ENCODE assay signal across 34 cellular contexts in the genomic region with DNA sequence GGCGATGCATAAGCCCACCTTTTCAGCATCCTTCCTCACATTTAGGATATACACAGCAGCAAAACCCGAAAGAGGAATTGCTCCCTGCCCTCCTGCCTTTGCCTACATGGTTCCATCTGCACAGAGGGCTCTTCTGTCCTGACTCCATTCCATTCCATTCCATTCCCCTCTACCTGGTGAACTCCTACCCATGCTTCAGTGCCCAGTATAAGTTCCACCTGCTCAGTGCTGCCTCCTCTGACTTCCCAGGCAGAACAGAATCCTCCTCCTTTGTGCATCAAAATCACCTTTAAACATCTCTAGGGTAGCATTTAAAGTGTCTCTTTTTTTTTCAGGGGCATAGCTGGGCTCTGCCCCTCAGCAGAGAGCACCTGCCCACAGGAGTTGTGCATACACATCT.
"Had no signal": no experiment of that assay in that cellular context is flagged by ENCODE, and none has a peak within 500 bp of the region (broad histone marks: within the 10 kb centered on the region; RNA-seq: fewer than 3 reads in every experiment).

No MANE protein-coding gene starts in this region.

- H3K27ac Mint-ChIP-seq: activated CD4-positive, alpha-beta T cell treated with anti-CD3 and anti-CD28 coated beads for 36 hours; activated naive CD4-positive, alpha-beta T cell treated with anti-CD3 and anti-CD28 coated beads for 36 hours; activated naive CD8-positive, alpha-beta T cell treated with anti-CD3 and anti-CD28 coated beads, Interleukin-2, amount 10 ng/mL, durations not matched to agents 7 days and 5 days; activated T-helper 1 cell treated with anti-CD3 and anti-CD28 coated beads, Interleukin-12 subunit alpha, Interleukin-12 subunit beta, Interleukin-2, Interleukin-4 antibody, amounts not matched to agents 30 ng/mL and 10 ng/mL and 1 ng/mL, durations not matched to agents 14 hours and 24 hours and 36 hours; stimulated activated memory B cell treated with anti-CD40 and anti-IgM and Interleukin-4, amounts not matched to agents 10 μg/mL and 1 μg/mL and 100 μg/mL, for 72 hours; stimulated activated naive CD8-positive, alpha-beta T cell treated with anti-CD3 and anti-CD28 coated beads, Interleukin-15, amount 100 ng/mL, for 72 hours; T-helper 2 cell treated with Interferon-gamma antibody and Interleukin-4, amounts not matched to agents 5 μg/mL and 100 μg/mL, for 36 hours; type B pancreatic cell had no signal

- ATAC-seq: activated CD4-positive, alpha-beta T cell treated with anti-CD3 and anti-CD28 coated beads for 36 hours; naive thymus-derived CD4-positive, alpha-beta T cell; psoas muscle; stimulated activated memory B cell treated with anti-CD40 and anti-IgM and Interleukin-4, amounts not matched to agents 10 μg/mL and 1 μg/mL and 100 μg/mL, for 72 hours; stimulated activated naive CD8-positive, alpha-beta T cell treated with anti-CD3 and anti-CD28 coated beads, Interleukin-15, amount 100 ng/mL, for 72 hours had no signal

- FAIRE-seq: colon, frontal cortex, small intestine had no signal

- H3K4me1 Mint-ChIP-seq: activated CD4-positive, alpha-beta T cell treated with anti-CD3 and anti-CD28 coated beads for 36 hours; stimulated activated naive CD8-positive, alpha-beta T cell treated with anti-CD3 and anti-CD28 coated beads, Interleukin-15, amount 100 ng/mL, for 72 hours had no signal

- H3K27me3 Mint-ChIP-seq: activated CD4-positive, alpha-beta T cell treated with anti-CD3 and anti-CD28 coated beads for 36 hours; activated naive CD8-positive, alpha-beta T cell treated with anti-CD3 and anti-CD28 coated beads, Interleukin-2, amount 10 ng/mL, durations not matched to agents 7 days and 5 days; naive thymus-derived CD4-positive, alpha-beta T cell; stimulated activated memory B cell treated with anti-CD40 and anti-IgM and Interleukin-4, amounts not matched to agents 10 μg/mL and 1 μg/mL and 100 μg/mL, for 72 hours; stimulated activated naive CD8-positive, alpha-beta T cell treated with anti-CD3 and anti-CD28 coated beads, Interleukin-15, amount 100 ng/mL, for 72 hours; type B pancreatic cell had no signal

- H3K4me1 ChIP-seq: ascending aorta, left ventricle myocardium inferior, parathyroid adenoma, psoas muscle, sigmoid colon, uterus had no signal

- H3K79me2 ChIP-seq: parathyroid adenoma had no signal

- H3K9ac ChIP-seq: parathyroid adenoma had no signal

- H2AFZ ChIP-seq: parathyroid adenoma had no signal

- DNase-seq: activated CD4-positive, alpha-beta T cell treated with anti-CD3 and anti-CD28 coated beads for 36 hours; activated CD4-positive, alpha-beta T cell treated with anti-CD3 and anti-CD28 coated beads, Interleukin-2, amount 50 U/mL, for 4 hours; activated CD4-positive, CD25-positive, alpha-beta regulatory T cell; activated CD8-positive, alpha-beta memory T cell treated with anti-CD3 and anti-CD28 coated beads, Interleukin-2, amount 50 U/mL, for 4 hours; activated effector memory CD4-positive, alpha-beta T cell treated with anti-CD3 and anti-CD28 coated beads, Interleukin-2, amount 50 U/mL, for 16 hours; activated naive CD4-positive, alpha-beta T cell treated with anti-CD3 and anti-CD28 coated beads for 36 hours; activated naive CD8-positive, alpha-beta T cell treated with anti-CD3 and anti-CD28 coated beads, Interleukin-2, amount 10 ng/mL, durations not matched to agents 7 days and 5 days; activated T-cell treated with anti-CD3 and anti-CD28 coated beads, Interleukin-2, amount 50 U/mL, for 1 hour; caudate nucleus; dermis blood vessel endothelial cell; effector CD4-positive, alpha-beta T cell; glutamatergic neuron; islet precursor cell; left ventricle myocardium inferior; midbrain; naive thymus-derived CD4-positive, alpha-beta T cell; nucleus accumbens; psoas muscle; sigmoid colon; small intestine; stimulated activated CD4-positive, alpha-beta T cell treated with anti-CD3 and anti-CD28 coated beads, Interleukin-4, amount 100 ng/mL, for 24 hours; stimulated activated naive CD8-positive, alpha-beta T cell treated with anti-CD3 and anti-CD28 coated beads, Interleukin-15, amount 100 ng/mL, for 72 hours; substantia nigra; uterus had no signal

- H3K36me3 ChIP-seq: uterus had no signal

- H3K27me3 ChIP-seq: ascending aorta, brain microvascular endothelial cell, sigmoid colon, uterus had no signal

- H3K4me3 Mint-ChIP-seq: activated CD4-positive, alpha-beta T cell treated with anti-CD3 and anti-CD28 coated beads for 36 hours; activated naive CD4-positive, alpha-beta T cell treated with anti-CD3 and anti-CD28 coated beads for 36 hours; activated naive CD8-positive, alpha-beta T cell treated with anti-CD3 and anti-CD28 coated beads, Interleukin-2, amount 10 ng/mL, durations not matched to agents 7 days and 5 days; activated T-helper 1 cell treated with anti-CD3 and anti-CD28 coated beads, Interleukin-12 subunit alpha, Interleukin-12 subunit beta, Interleukin-2, Interleukin-4 antibody, amounts not matched to agents 30 ng/mL and 10 ng/mL and 1 ng/mL, durations not matched to agents 14 hours and 24 hours and 36 hours; naive thymus-derived CD4-positive, alpha-beta T cell; neural crest cell; stimulated activated memory B cell treated with anti-CD40 and anti-IgM and Interleukin-4, amounts not matched to agents 10 μg/mL and 1 μg/mL and 100 μg/mL, for 72 hours; stimulated activated naive CD8-positive, alpha-beta T cell treated with anti-CD3 and anti-CD28 coated beads, Interleukin-15, amount 100 ng/mL, for 72 hours; T-helper 2 cell treated with Interferon-gamma antibody and Interleukin-4, amounts not matched to agents 5 μg/mL and 100 μg/mL, for 36 hours; type B pancreatic cell had no signal

- H3K4me3 ChIP-seq: ascending aorta, left ventricle myocardium inferior, psoas muscle, sigmoid colon, uterus had no signal

- H3K27ac ChIP-seq: ascending aorta, left ventricle myocardium inferior, parathyroid adenoma, psoas muscle, sigmoid colon, uterus had no signal

- H3K9me3 ChIP-seq: ascending aorta, psoas muscle, uterus had no signal
